Comparison of ENCODE assay signal across 17 cellular contexts in the genomic region with DNA sequence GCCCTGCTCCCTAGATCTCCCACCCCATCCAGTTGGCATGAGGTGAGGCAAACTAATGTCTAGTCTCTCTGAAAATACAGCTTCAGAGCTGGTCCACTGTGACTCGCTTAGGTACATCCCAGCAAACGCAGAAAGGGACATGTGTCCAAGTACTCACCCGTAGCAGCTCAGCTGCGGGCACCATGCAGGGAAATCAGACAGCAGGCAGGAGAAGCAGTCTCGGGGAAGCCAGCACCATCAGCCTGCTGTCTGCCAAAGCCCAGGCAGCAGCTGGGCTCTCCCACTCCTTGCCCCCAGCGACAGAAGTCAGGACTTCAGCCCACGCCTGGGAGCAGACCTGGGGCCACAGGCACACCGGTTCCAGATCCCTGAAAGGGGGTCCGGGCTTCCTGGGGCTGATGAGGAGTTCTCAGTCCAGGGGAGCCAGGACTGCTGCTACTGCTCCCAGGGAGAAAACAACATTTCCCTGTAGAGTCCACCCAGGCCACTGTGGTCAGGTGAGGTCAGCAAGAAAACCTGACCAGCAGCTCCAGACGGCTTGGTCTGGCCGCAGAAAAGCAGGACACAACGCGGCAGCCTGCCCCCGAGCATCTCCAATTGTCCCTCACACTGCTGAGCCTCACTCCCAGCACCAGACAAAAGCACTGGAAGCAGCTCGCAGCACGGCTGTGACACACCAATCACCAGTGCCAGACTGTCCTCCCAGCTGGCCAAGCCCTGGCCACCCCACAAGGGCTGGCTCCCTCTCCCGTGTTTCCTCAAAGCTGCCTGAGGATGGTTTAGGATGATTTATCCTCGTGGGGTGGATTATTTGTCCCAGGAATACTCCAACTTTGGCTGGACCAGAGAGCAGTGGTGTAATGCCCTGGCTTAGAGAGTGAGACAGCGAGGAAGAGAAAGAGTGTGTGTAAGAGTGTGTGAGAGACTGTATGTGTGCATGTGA. TPM values are rescaled to one million over a fixed set of nuclear protein-coding genes. Genes with fewer than 3 reads are reported as not detected.
DNase-seq lines count a peak whose midpoint lies in the region; ATAC-seq, FAIRE-seq and TF ChIP-seq lines count a peak whose summit lies in the region.
"Had no signal": no experiment of that assay in that cellular context is flagged by ENCODE, and none has a peak within 500 bp of the region (broad histone marks: within the 10 kb centered on the region; RNA-seq: fewer than 3 reads in every experiment).

No MANE protein-coding gene starts in this region.

- TF ChIP-seq RAD21 in HepG2 (CRISPR knock-in tag; IDR thresholded peaks at IDR 0.05) = no peak

- peak; percentile 13; the same call in 2 of the 3 replicates for ATAC-seq in HepG2
- no peak for ATAC-seq in GM18517 (IDR thresholded peaks at IDR 0.05; ENCODE audit: unreplicated experiment)
- ATAC-seq: activated CD8-positive, alpha-beta T cell treated with anti-CD3 and anti-CD28 coated beads, Interleukin-2, amount 10 ng/mL, durations not matched to agents 7 days and 5 days; GM12878 had no signal

- H3K36me3 Mint-ChIP-seq in MCF 10A (ENCODE audit: insufficient read depth, unreplicated experiment) = no peaks in the 10 kb centered on the region

- intact Hi-C loops in mammary epithelial cell (cut with micrococcal nuclease) (no loop called here), MCF 10A (cut with micrococcal nuclease) (no loop called here), HepG2 (cut with micrococcal nuclease; ENCODE audit: unreplicated experiment) (no loop called here), uterus (cut with DNase I; ENCODE audit: low total_unique reads) (no loop called here)

- peaks cover 17% of the 10 kb centered on the region for H3K27me3 ChIP-seq in mammary epithelial cell (ENCODE audit: insufficient read depth, low read length)
- H3K27me3 ChIP-seq in HepG2 (ENCODE audit: control insufficient read depth in 1 of 2, insufficient read depth in 2 of 2, low read length in 2 of 2) = peaks cover 11 to 81% of the 10 kb centered on the region in 2 experiments
- H3K27me3 ChIP-seq in uterus = no peaks in the 10 kb centered on the region

- TF ChIP-seq POLR2A in HepG2 (IDR thresholded peaks at IDR 0.05; ENCODE audit: insufficient read depth in 1 of 2, low read depth in 2 of 2, low read length in 2 of 2) = no peak
- no peak for TF ChIP-seq POLR2A in uterus (IDR thresholded peaks at IDR 0.05)

- no peaks in the 10 kb centered on the region for H3K36me3 ChIP-seq in mammary epithelial cell (ENCODE audit: insufficient read depth, low read length)
- H3K36me3 ChIP-seq in HepG2 (replicated peaks in 1 of 2; ENCODE audit: control insufficient read depth in 1 of 2, insufficient read depth in 2 of 2, low read length in 2 of 2) = no peaks in the 10 kb centered on the region
- H3K36me3 ChIP-seq in uterus = no peaks in the 10 kb centered on the region

- H3K4me2 ChIP-seq in mammary epithelial cell (ENCODE audit: insufficient read depth, low read depth, low read length) (no peak overlapping the region), HepG2 (ENCODE audit: low read depth, low read length) (no peak overlapping the region)

- no peak overlapping the region for H3K27ac Mint-ChIP-seq in MCF 10A (ENCODE audit: low read depth, unreplicated experiment)
- H3K27ac Mint-ChIP-seq: activated CD8-positive, alpha-beta T cell treated with anti-CD3 and anti-CD28 coated beads, Interleukin-2, amount 10 ng/mL, durations not matched to agents 7 days and 5 days; activated naive CD4-positive, alpha-beta T cell treated with anti-CD3 and anti-CD28 coated beads for 36 hours had no signal

- H3K9me3 Mint-ChIP-seq in MCF 10A (ENCODE audit: unreplicated experiment) = no peaks in the 10 kb centered on the region
- H3K9me3 Mint-ChIP-seq: activated naive CD4-positive, alpha-beta T cell treated with anti-CD3 and anti-CD28 coated beads for 36 hours; central memory CD8-positive, alpha-beta T cell had no signal

- no peaks in the 10 kb centered on the region for H3K4me1 Mint-ChIP-seq in MCF 10A (ENCODE audit: insufficient read depth, unreplicated experiment)
- H3K4me1 Mint-ChIP-seq: central memory CD8-positive, alpha-beta T cell had no signal

- H3K9me3 ChIP-seq in mammary epithelial cell (replicated peaks; ENCODE audit: insufficient read depth, low read length) (no peaks in the 10 kb centered on the region), HepG2 (ENCODE audit: low read length) (no peaks in the 10 kb centered on the region), uterus (no peaks in the 10 kb centered on the region)

- whole genome bisulfite sequencing in mammary epithelial cell (ENCODE audit: low coverage, missing lambda C conversion rate) = 14% methylated on average over 14 of the region's 19 CpGs
- WGBS in HepG2 (ENCODE audit: low lambda C conversion rate) = 32% methylated on average over 6 of the region's 19 CpGs

- peak overlapping the region; percentile 2 for H2AFZ ChIP-seq in mammary epithelial cell (ENCODE audit: low read depth, low read length)
- no peak overlapping the region for H2AFZ ChIP-seq in HepG2 (ENCODE audit: low read length)

- dilution Hi-C loops in mammary epithelial cell (cut with HindIII; ENCODE audit: low sequenced_read_pairs) = no loop called here

- H3K4me3 Mint-ChIP-seq in MCF 10A (ENCODE audit: unreplicated experiment) = no peak overlapping the region
- H3K4me3 Mint-ChIP-seq: activated CD8-positive, alpha-beta T cell treated with anti-CD3 and anti-CD28 coated beads, Interleukin-2, amount 10 ng/mL, durations not matched to agents 7 days and 5 days; activated naive CD4-positive, alpha-beta T cell treated with anti-CD3 and anti-CD28 coated beads for 36 hours; central memory CD8-positive, alpha-beta T cell had no signal

- TF ChIP-seq EP300 in HepG2 (IDR thresholded peaks at IDR 0.05; ENCODE audit: low read depth in 2 of 2, low read length in 2 of 2) (no peak), HepG2 (CRISPR knock-in tag; IDR thresholded peaks at IDR 0.05; ENCODE audit: borderline replicate concordance) (no peak)

- FAIRE-seq in HepG2 (lab: Jason Lieb, UNC) = no peak
- FAIRE-seq: GM12878, GM19239 had no signal

- POLR2A ChIA-PET in MCF 10A (lab: Yijun Ruan, JAX) = interaction anchor here (0.6 to 0.8 kb wide), 2 partner anchors 19 to 566 kb away, joined by 3 to 4 read pairs; no protein-coding TSS in a partner anchor
- POLR2A ChIA-PET in HepG2 (lab: Yijun Ruan, JAX) = no interaction called here

- no TSS peak for BruUV-seq in mammary epithelial cell (replicated peaks; lab: Mats Ljungman, UMichigan)
- BruUV-seq in MCF 10A (replicated peaks; lab: Mats Ljungman, UMichigan) = no TSS peak
- no TSS peak for BruUV-seq in HepG2 (replicated peaks; lab: Mats Ljungman, UMichigan)

- CTCF ChIA-PET in mammary epithelial cell (lab: Charles Lee; ENCODE audit: low non-redundant PET) = no interaction called here
- CTCF ChIA-PET in MCF 10A (lab: Yijun Ruan, JAX) = no interaction called here
- CTCF ChIA-PET in HepG2 (lab: Yijun Ruan, JAX; ENCODE audit: low intra/inter-chr PET ratio, low total read pairs) = no interaction called here

- peaks cover 58% of the 10 kb centered on the region for H3K27me3 Mint-ChIP-seq in MCF 10A (ENCODE audit: insufficient read depth, unreplicated experiment)

- no peaks in the 10 kb centered on the region for H4K20me1 ChIP-seq in mammary epithelial cell (ENCODE audit: insufficient read depth, low read length)
- H4K20me1 ChIP-seq in HepG2 (ENCODE audit: insufficient read depth, low read length) = no peaks in the 10 kb centered on the region

- H3K79me2 ChIP-seq in mammary epithelial cell (ENCODE audit: insufficient read depth, low read length) (no peaks in the 10 kb centered on the region), HepG2 (ENCODE audit: insufficient read depth, low read length) (no peaks in the 10 kb centered on the region)

- no peak overlapping the region for H3K9ac ChIP-seq in mammary epithelial cell (ENCODE audit: insufficient read depth, low read length)
- H3K9ac ChIP-seq in HepG2 (ENCODE audit: insufficient read depth, low read depth, low read length) = no peak overlapping the region

- DNase-seq in mammary epithelial cell (no peak), MCF 10A (ENCODE audit: unreplicated experiment) (no peak), astrocyte of the hippocampus (ENCODE audit: low read depth, low spot score) (peak; percentile 47), HepG2 (ENCODE audit: low spot score) (no peak), uterus (peak; percentile 38 to 75), UCSD-AML1 (lab: John Stamatoyannopoulos, UW; ENCODE audit: unreplicated experiment) (no peak), SIG-M5 (lab: John Stamatoyannopoulos, UW) (no peak)
- DNase-seq: activated CD8-positive, alpha-beta T cell treated with anti-CD3 and anti-CD28 coated beads, Interleukin-2, amount 10 ng/mL, durations not matched to agents 7 days and 5 days; activated naive CD4-positive, alpha-beta T cell treated with anti-CD3 and anti-CD28 coated beads for 36 hours; DMS53; MV-4-11; T-helper 2 cell had no signal

- TF ChIP-seq CTCF in mammary epithelial cell (conservative IDR thresholded peaks at IDR 0.05 in 1 of 2, IDR thresholded peaks at IDR 0.05 in 1 of 2; ENCODE audit: extremely low read depth in 1 of 2, insufficient read depth in 1 of 2, low read depth in 1 of 2, low read length in 2 of 2) (no peak), MCF 10A (IDR thresholded peaks at IDR 0.05; ENCODE audit: unreplicated experiment) (no peak), HepG2 (CRISPR knock-in tag; IDR thresholded peaks at IDR 0.05) (no peak), uterus (IDR thresholded peaks at IDR 0.05) (no peak)

- H3K27ac ChIP-seq in mammary epithelial cell (ENCODE audit: insufficient read depth, low read depth, low read length) (no peak overlapping the region), HepG2 (ENCODE audit: extremely low read length, insufficient read depth, low read length) (no peak overlapping the region), uterus (no peak overlapping the region)

- H3K4me1 ChIP-seq in mammary epithelial cell (ENCODE audit: insufficient read depth, low read length) = no peaks in the 10 kb centered on the region
- no peaks in the 10 kb centered on the region for H3K4me1 ChIP-seq in HepG2 (ENCODE audit: insufficient read depth, low read length)
- H3K4me1 ChIP-seq in uterus = no peaks in the 10 kb centered on the region

- in situ Hi-C loops in mammary epithelial cell (cut with MboI; ENCODE audit: low sequenced_read_pairs in 2 of 2) (no loop called here), HepG2 (cut with HindIII; ENCODE audit: extremely low pct_ligation_motif_present, low pct_unique_long_range_greater_than_20kb) (no loop called here)

- H3K4me3 ChIP-seq in mammary epithelial cell (replicated peaks in 1 of 3; ENCODE audit: insufficient read depth in 1 of 3, low read depth in 2 of 3, low read length in 3 of 3) (no peak overlapping the region), HepG2 (replicated peaks in 1 of 3; ENCODE audit: insufficient read depth in 1 of 3, low read depth in 2 of 3, low read length in 3 of 3) (no peak overlapping the region), uterus (no peak overlapping the region)
- H3K4me3 ChIP-seq: GM12878 had no signal

RNA-seq across cellular contexts. Expression of a gene that starts 34.7 kb away (rescaled TPM):
- total RNA-seq in mammary epithelial cell (1 to 10 TPM in 1 of 2 donors, under 1 TPM in 1; 0.33 to 1.1 TPM), MCF 10A (2022) (not detected in 2 replicates), HepG2 (2016; rRNA removed; fragmentation: Illumina TruSeq; extraction: Trizol) (not detected in 2 replicates), uterus (10 to 100 TPM in 1 of 4 donors, 1 to 10 TPM in 1, under 1 TPM in 1, not detected in 1; 0.29 to 25.4 (median 4.5) TPM)
- polyA plus RNA-seq in mammary epithelial cell (0.11 TPM), HepG2 (2011; rRNA removed) (0.04 TPM in 1 of 2 replicates, not detected in the other)
- not detected for polyA minus RNA-seq in mammary epithelial cell
- total RNA-seq in HepG2 (2016; cell fraction: cytosol; rRNA removed; fragmentation: Illumina TruSeq; extraction: Trizol; ENCODE audit: low read depth) = not detected in 2 replicates
- total RNA-seq in HepG2 (2016; cell fraction: insoluble cytoplasmic fraction; rRNA removed; fragmentation: Illumina TruSeq; extraction: Trizol) = not detected in 2 replicates
- not detected in 2 replicates for total RNA-seq in HepG2 (2016; cell fraction: membrane; rRNA removed; fragmentation: Illumina TruSeq; extraction: Trizol)
- not detected in 2 replicates for total RNA-seq in HepG2 (2016; cell fraction: nucleus; rRNA removed; fragmentation: Illumina TruSeq; extraction: Trizol)
- not detected in 2 replicates for polyA plus RNA-seq in HepG2 (2011; cell fraction: cytosol; rRNA removed)
- polyA plus RNA-seq in HepG2 (2011; cell fraction: nucleus; rRNA removed) = 0.03 TPM in 2 replicates
- polyA plus RNA-seq in HepG2 (2012) = not detected in 2 replicates
- polyA plus RNA-seq in HepG2 (2016; cell fraction: cytosol; fragmentation: Illumina TruSeq; extraction: Trizol; ENCODE audit: low read depth) = not detected in 2 replicates
- polyA plus RNA-seq in HepG2 (2016; cell fraction: insoluble cytoplasmic fraction; fragmentation: Illumina TruSeq; extraction: Trizol; ENCODE audit: low read depth) = not detected in 2 replicates
- polyA plus RNA-seq in HepG2 (2016; cell fraction: membrane; fragmentation: Illumina TruSeq; extraction: Trizol; ENCODE audit: low read depth) = not detected in 2 replicates
- polyA plus RNA-seq in HepG2 (2016; cell fraction: nucleus; fragmentation: Illumina TruSeq; extraction: Trizol; ENCODE audit: insufficient read depth, low read depth) = not detected in 2 replicates
- not detected in 2 replicates for polyA minus RNA-seq in HepG2 (2011; rRNA and poly(A)+ RNA removed; ENCODE audit: low replicate concordance)
- not detected in 2 replicates for polyA minus RNA-seq in HepG2 (2011; cell fraction: cytosol; rRNA and poly(A)+ RNA removed)
- not detected in 2 replicates for polyA minus RNA-seq in HepG2 (2011; cell fraction: nucleus; rRNA and poly(A)+ RNA removed)
- total RNA-seq: activated CD8-positive, alpha-beta T cell treated with anti-CD3 and anti-CD28 coated beads, Interleukin-2, amount 10 ng/mL, durations not matched to agents 7 days and 5 days; activated naive CD4-positive, alpha-beta T cell treated with anti-CD3 and anti-CD28 coated beads for 36 hours; GM12878; kidney epithelial cell had no signal

Comparison
In these comparisons a context has a peak if more than half of its experiments do, and no peak if none do; other contexts are left out.
1. DNase-seq: peak in astrocyte of the hippocampus (single experiment) and uterus (2 of 2); none in mammary epithelial cell (single experiment), MCF 10A (single experiment), HepG2 (single experiment), UCSD-AML1 (single experiment) and SIG-M5 (single experiment).